ENCODE assay signal across 8 cellular contexts in genomic region chr10:3829193-3830050, GRCh38. TPM values are rescaled to one million over a fixed set of nuclear protein-coding genes. Genes with fewer than 3 reads are reported as not detected.
A peak's percentile ranks its signal among the peaks of the same experiment; 100 is the strongest.
DNase-seq lines count a peak whose midpoint lies in the region; ATAC-seq lines count a peak whose summit lies in the region.

No MANE protein-coding gene starts in this region.

- no peaks in the 10 kb centered on the region for H3K9me3 ChIP-seq in BLaER1 treated with 17β-estradiol and CSF1 and Interleukin-3, amounts not matched to agents 10 nM and 100 nM (replicated peaks in 1 of 11)
- no peaks in the 10 kb centered on the region for H3K9me3 ChIP-seq in NT2/D1 (ENCODE audit: insufficient read depth, low read length)

- peak overlapping the region; percentile 40 to 76 (median 62) for H3K4me2 ChIP-seq in BLaER1 treated with 17β-estradiol and CSF1 and Interleukin-3, amounts not matched to agents 10 nM and 100 nM

- peak overlapping the region in 7 of 11 experiments; percentile 15 to 63 (median 46); a peak in 13 of 22 replicates for H3K9ac ChIP-seq in BLaER1 treated with 17β-estradiol and CSF1 and Interleukin-3, amounts not matched to agents 10 nM and 100 nM
- H3K9ac ChIP-seq in NT2/D1 (ENCODE audit: insufficient read length, low read depth): no peak overlapping the region

- DNase-seq in NT2/D1 (ENCODE audit: low read depth, low spot score): peak; percentile 49
- no peak for DNase-seq in effector memory CD8-positive, alpha-beta T cell
- DNase-seq in natural killer cell treated with Interleukin-12 subunit alpha and Interleukin-12 subunit beta and Interleukin-15 and Interleukin-18, amount 100 ng/mL, for 72 hours (ENCODE audit: low spot score): no peak
- no peak for DNase-seq in SW480 (ENCODE audit: low spot score)
- DNase-seq in hypothalamus (lab: John Stamatoyannopoulos, UW): no peak
- DNase-seq in NCI-H2081 (lab: John Stamatoyannopoulos, UW): no peak

- no peaks in the 10 kb centered on the region for H3K27me3 Mint-ChIP-seq in effector memory CD8-positive, alpha-beta T cell
- H3K27me3 Mint-ChIP-seq in natural killer cell treated with Interleukin-12 subunit alpha and Interleukin-12 subunit beta and Interleukin-15 and Interleukin-18, amount 100 ng/mL, for 72 hours: no peaks in the 10 kb centered on the region

- no peaks in the 10 kb centered on the region for H4K20me1 ChIP-seq in BLaER1 treated with 17β-estradiol and CSF1 and Interleukin-3, amounts not matched to agents 10 nM and 100 nM

- H3K4me3 ChIP-seq in BLaER1 treated with 17β-estradiol and CSF1 and Interleukin-3, amounts not matched to agents 10 nM and 100 nM: peak overlapping the region in 3 of 10 experiments; percentile 22 to 28 (median 26); a peak in 4 of 20 replicates
- H3K4me3 ChIP-seq in NT2/D1 (ENCODE audit: insufficient read length, low read depth): no peak overlapping the region

- H3K27ac Mint-ChIP-seq in effector memory CD8-positive, alpha-beta T cell: peak overlapping the region; percentile 88 to 99
- H3K27ac Mint-ChIP-seq in natural killer cell treated with Interleukin-12 subunit alpha and Interleukin-12 subunit beta and Interleukin-15 and Interleukin-18, amount 100 ng/mL, for 72 hours: peak overlapping the region; percentile 93 to 94

- peak overlapping the region; percentile 75 to 76 for H3K4me3 Mint-ChIP-seq in effector memory CD8-positive, alpha-beta T cell
- peak overlapping the region; percentile 90 for H3K4me3 Mint-ChIP-seq in natural killer cell treated with Interleukin-12 subunit alpha and Interleukin-12 subunit beta and Interleukin-15 and Interleukin-18, amount 100 ng/mL, for 72 hours

- peaks cover 4% of the 10 kb centered on the region for H3K36me3 Mint-ChIP-seq in effector memory CD8-positive, alpha-beta T cell (ENCODE audit: insufficient read depth)
- H3K36me3 Mint-ChIP-seq in natural killer cell treated with Interleukin-12 subunit alpha and Interleukin-12 subunit beta and Interleukin-15 and Interleukin-18, amount 100 ng/mL, for 72 hours: no peaks in the 10 kb centered on the region

- H3K9me3 Mint-ChIP-seq in effector memory CD8-positive, alpha-beta T cell: no peaks in the 10 kb centered on the region
- no peaks in the 10 kb centered on the region for H3K9me3 Mint-ChIP-seq in natural killer cell treated with Interleukin-12 subunit alpha and Interleukin-12 subunit beta and Interleukin-15 and Interleukin-18, amount 100 ng/mL, for 72 hours

- peaks cover 22 to 24% of the 10 kb centered on the region in 2 donors for H3K4me1 Mint-ChIP-seq in effector memory CD8-positive, alpha-beta T cell (ENCODE audit: low read depth in 2 of 2)
- H3K4me1 Mint-ChIP-seq in natural killer cell treated with Interleukin-12 subunit alpha and Interleukin-12 subunit beta and Interleukin-15 and Interleukin-18, amount 100 ng/mL, for 72 hours (ENCODE audit: low read depth in 2 of 2): peaks cover 39 to 42% of the 10 kb centered on the region in 2 donors

- H3K36me3 ChIP-seq in BLaER1 treated with 17β-estradiol and CSF1 and Interleukin-3, amounts not matched to agents 10 nM and 100 nM: no peaks in the 10 kb centered on the region
- H3K36me3 ChIP-seq in NT2/D1 (ENCODE audit: insufficient read depth, insufficient read length, low read length): no peaks in the 10 kb centered on the region

- peak overlapping the region; percentile 52 to 77 (median 68) for H3K27ac ChIP-seq in BLaER1 treated with 17β-estradiol and CSF1 and Interleukin-3, amounts not matched to agents 10 nM and 100 nM

- H3K4me1 ChIP-seq in BLaER1 treated with 17β-estradiol and CSF1 and Interleukin-3, amounts not matched to agents 10 nM and 100 nM: peaks cover 5 to 53% (median 16%) of the 10 kb centered on the region in 10 experiments; a peak in 19 of 20 replicates
- peaks cover 3% of the 10 kb centered on the region for H3K4me1 ChIP-seq in NT2/D1 (ENCODE audit: insufficient read depth, insufficient read length)

- ATAC-seq in effector memory CD8-positive, alpha-beta T cell (replicated peaks): peak; percentile 37
- no peak for ATAC-seq in natural killer cell treated with Interleukin-12 subunit alpha and Interleukin-12 subunit beta and Interleukin-15 and Interleukin-18, amount 100 ng/mL, for 72 hours
- ATAC-seq in GM18873 (IDR thresholded peaks at IDR 0.05; ENCODE audit: low FRiP score, unreplicated experiment): no peak

- no peaks in the 10 kb centered on the region for H3K27me3 ChIP-seq in BLaER1 treated with 17β-estradiol and CSF1 and Interleukin-3, amounts not matched to agents 10 nM and 100 nM
- no peaks in the 10 kb centered on the region for H3K27me3 ChIP-seq in NT2/D1 (ENCODE audit: insufficient read depth, insufficient read length)

RNA-seq across cellular contexts. Expression of gene KLF6, which starts 44.4 kb away (rescaled TPM):
- 100 to 1,000 TPM; 225 to 236 TPM for total RNA-seq in natural killer cell treated with Interleukin-12 subunit alpha and Interleukin-12 subunit beta and Interleukin-15 and Interleukin-18, amount 100 ng/mL, for 72 hours
